Comparison of ENCODE assay signal across 21 cellular contexts in the genomic region with DNA sequence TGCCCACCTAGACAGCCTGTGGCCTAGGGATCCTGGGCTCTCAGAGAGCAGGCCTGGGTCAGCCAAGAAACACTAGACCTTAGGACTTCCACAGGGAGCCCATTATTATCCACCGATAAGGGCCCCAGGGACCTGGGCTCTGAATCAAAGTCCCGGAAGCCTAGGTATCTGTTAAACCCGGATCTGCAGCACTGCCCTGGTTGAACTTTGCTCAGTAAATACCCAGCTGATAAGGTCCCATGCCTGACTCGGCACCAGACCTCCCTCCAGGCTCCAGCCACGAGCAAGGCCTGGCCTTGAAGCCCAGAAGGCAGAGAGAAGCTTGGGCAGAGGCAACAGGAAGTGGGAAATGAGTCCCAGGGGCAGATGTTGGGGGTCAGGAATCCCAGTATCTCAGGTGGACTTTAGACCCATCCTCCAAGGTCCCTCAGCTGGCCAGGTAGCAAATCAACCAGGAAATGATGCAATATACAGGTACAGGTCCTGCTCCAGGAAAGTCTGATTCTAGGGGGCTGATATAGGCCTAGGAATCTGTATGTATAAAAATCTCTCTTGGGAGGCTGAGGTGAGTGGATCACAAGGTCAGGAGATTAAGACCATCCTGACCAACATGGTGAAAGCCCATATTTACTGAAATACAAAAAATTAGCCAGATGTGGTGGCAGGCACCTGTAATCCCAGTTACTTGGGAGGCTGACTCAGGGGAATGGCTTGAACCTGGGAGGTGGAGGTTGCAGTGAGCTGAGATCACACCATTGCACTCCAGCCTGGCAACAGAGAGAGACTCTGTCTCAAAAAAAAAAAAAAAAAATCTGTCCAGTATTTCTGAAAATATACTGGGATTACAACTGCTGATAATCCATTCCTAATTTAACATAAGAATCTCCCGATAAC. TPM values are rescaled to one million over a fixed set of nuclear protein-coding genes. Genes with fewer than 3 reads are reported as not detected.
DNase-seq lines count a peak whose midpoint lies in the region; ATAC-seq lines count a peak whose summit lies in the region.
"Had no signal": no experiment of that assay in that cellular context is flagged by ENCODE, and none has a peak within 500 bp of the region (broad histone marks: within the 10 kb centered on the region; RNA-seq: fewer than 3 reads in every experiment).

No MANE protein-coding gene starts in this region.

- H3K9me3 Mint-ChIP-seq in activated T-helper 1 cell treated with anti-CD3 and anti-CD28 coated beads, Interleukin-12 subunit alpha, Interleukin-12 subunit beta, Interleukin-2, Interleukin-4 antibody, amounts not matched to agents 30 ng/mL and 10 ng/mL and 1 ng/mL, durations not matched to agents 14 hours and 24 hours and 36 hours: no peaks in the 10 kb centered on the region
- no peaks in the 10 kb centered on the region for H3K9me3 Mint-ChIP-seq in naive thymus-derived CD4-positive, alpha-beta T cell
- H3K9me3 Mint-ChIP-seq: CD4-positive, alpha-beta memory T cell; T-helper 2 cell treated with Interferon-gamma antibody and Interleukin-4, amounts not matched to agents 5 μg/mL and 100 μg/mL, for 36 hours had no signal

- H3K27me3 Mint-ChIP-seq in activated T-helper 1 cell treated with anti-CD3 and anti-CD28 coated beads, Interleukin-12 subunit alpha, Interleukin-12 subunit beta, Interleukin-2, Interleukin-4 antibody, amounts not matched to agents 30 ng/mL and 10 ng/mL and 1 ng/mL, durations not matched to agents 14 hours and 24 hours and 36 hours (ENCODE audit: insufficient read depth): no peaks in the 10 kb centered on the region
- H3K27me3 Mint-ChIP-seq in naive thymus-derived CD4-positive, alpha-beta T cell: no peaks in the 10 kb centered on the region
- H3K27me3 Mint-ChIP-seq: CD4-positive, alpha-beta memory T cell had no signal

- H3K9me3 ChIP-seq in BLaER1 treated with 17β-estradiol and CSF1 and Interleukin-3, amounts not matched to agents 10 nM and 100 nM (replicated peaks in 1 of 11): no peaks in the 10 kb centered on the region
- H3K9me3 ChIP-seq in mucosa of rectum (ENCODE audit: control insufficient read depth in 2 of 2, low read length in 2 of 2): no peaks in the 10 kb centered on the region
- H3K9me3 ChIP-seq in naive thymus-derived CD4-positive, alpha-beta T cell (ENCODE audit: control insufficient read depth in 2 of 3, low read length in 3 of 3): no peaks in the 10 kb centered on the region

- peaks cover 39% of the 10 kb centered on the region for H3K36me3 Mint-ChIP-seq in activated T-helper 1 cell treated with anti-CD3 and anti-CD28 coated beads, Interleukin-12 subunit alpha, Interleukin-12 subunit beta, Interleukin-2, Interleukin-4 antibody, amounts not matched to agents 30 ng/mL and 10 ng/mL and 1 ng/mL, durations not matched to agents 14 hours and 24 hours and 36 hours (ENCODE audit: low read depth)
- peaks cover 0 to 16% (median 0%) of the 10 kb centered on the region in 5 donors for H3K36me3 Mint-ChIP-seq in naive thymus-derived CD4-positive, alpha-beta T cell
- H3K36me3 Mint-ChIP-seq: CD4-positive, alpha-beta memory T cell had no signal

- peak overlapping the region; percentile 32 for H3K27ac Mint-ChIP-seq in activated T-helper 1 cell treated with anti-CD3 and anti-CD28 coated beads, Interleukin-12 subunit alpha, Interleukin-12 subunit beta, Interleukin-2, Interleukin-4 antibody, amounts not matched to agents 30 ng/mL and 10 ng/mL and 1 ng/mL, durations not matched to agents 14 hours and 24 hours and 36 hours
- H3K27ac Mint-ChIP-seq in naive thymus-derived CD4-positive, alpha-beta T cell: no peak overlapping the region
- H3K27ac Mint-ChIP-seq: T-helper 2 cell treated with Interferon-gamma antibody and Interleukin-4, amounts not matched to agents 5 μg/mL and 100 μg/mL, for 36 hours had no signal

- H3K4me2 ChIP-seq in BLaER1 treated with 17β-estradiol and CSF1 and Interleukin-3, amounts not matched to agents 10 nM and 100 nM: peak overlapping the region in 7 of 11 experiments; percentile 5 to 45 (median 28); a peak in 10 of 22 replicates

- no peak for ATAC-seq in naive thymus-derived CD4-positive, alpha-beta T cell

- H3K27me3 ChIP-seq in BLaER1 treated with 17β-estradiol and CSF1 and Interleukin-3, amounts not matched to agents 10 nM and 100 nM: no peaks in the 10 kb centered on the region
- H3K27me3 ChIP-seq in mucosa of rectum (ENCODE audit: control insufficient read depth in 2 of 2, insufficient read depth in 2 of 2, low read length in 2 of 2): no peaks in the 10 kb centered on the region
- H3K27me3 ChIP-seq in naive thymus-derived CD4-positive, alpha-beta T cell (ENCODE audit: control insufficient read depth in 2 of 2, insufficient read depth in 2 of 2, low read length in 2 of 2): no peaks in the 10 kb centered on the region

- peaks cover under 1 to 71% (median 39%) of the 10 kb centered on the region in 10 experiments; a peak in 17 of 20 replicates for H3K4me1 ChIP-seq in BLaER1 treated with 17β-estradiol and CSF1 and Interleukin-3, amounts not matched to agents 10 nM and 100 nM
- peaks cover 19 to 33% of the 10 kb centered on the region in 2 donors for H3K4me1 ChIP-seq in mucosa of rectum (ENCODE audit: control insufficient read depth in 2 of 2, insufficient read depth in 2 of 2, low read length in 2 of 2)
- H3K4me1 ChIP-seq in naive thymus-derived CD4-positive, alpha-beta T cell (ENCODE audit: control insufficient read depth in 2 of 2, insufficient read depth in 2 of 2, low read length in 2 of 2): no peaks in the 10 kb centered on the region

- POLR2A ChIA-PET in naive thymus-derived CD4-positive, alpha-beta T cell (lab: Charles Lee): no interaction called here

- H3K9ac ChIP-seq in BLaER1 treated with 17β-estradiol and CSF1 and Interleukin-3, amounts not matched to agents 10 nM and 100 nM: 0 out of 22 replicates have a peak overlapping the region, but pooled peaks of 1 of the 11 experiments have one; percentile 11
- peak overlapping the region in 1 of 2 donors; percentile 23 for H3K9ac ChIP-seq in mucosa of rectum (ENCODE audit: low read depth in 1 of 2, low read length in 2 of 2)
- H3K9ac ChIP-seq: GM23248 had no signal

- intact Hi-C loops in activated T-helper 1 cell treated with anti-CD3 and anti-CD28 coated beads, Interleukin-12 subunit alpha, Interleukin-12 subunit beta, Interleukin-2, Interleukin-4 antibody, amounts not matched to agents 30 ng/mL and 10 ng/mL and 1 ng/mL, durations not matched to agents 14 hours and 24 hours and 36 hours (cut with micrococcal nuclease): no loop called here
- intact Hi-C loops in naive thymus-derived CD4-positive, alpha-beta T cell (cut with micrococcal nuclease): no loop called here

- H3K27ac ChIP-seq in BLaER1 treated with 17β-estradiol and CSF1 and Interleukin-3, amounts not matched to agents 10 nM and 100 nM: peak overlapping the region in 5 of 11 experiments; percentile 25 to 57 (median 46); a peak in 6 of 22 replicates
- peak overlapping the region; percentile 83 to 90 for H3K27ac ChIP-seq in mucosa of rectum (ENCODE audit: low read depth in 2 of 2, low read length in 2 of 2)
- H3K27ac ChIP-seq in naive thymus-derived CD4-positive, alpha-beta T cell (ENCODE audit: low read depth, low read length): no peak overlapping the region
- H3K27ac ChIP-seq: GM23248 had no signal

- CTCF ChIA-PET in naive thymus-derived CD4-positive, alpha-beta T cell (lab: Charles Lee): no interaction called here

- H3K4me3 ChIP-seq in BLaER1 treated with 17β-estradiol and CSF1 and Interleukin-3, amounts not matched to agents 10 nM and 100 nM: no peak overlapping the region
- H3K4me3 ChIP-seq in mucosa of rectum (ENCODE audit: low read length in 2 of 2): peak overlapping the region in 1 of 2 donors; percentile 17
- H3K4me3 ChIP-seq in naive thymus-derived CD4-positive, alpha-beta T cell (ENCODE audit: low read length): no peak overlapping the region
- H3K4me3 ChIP-seq: GM23248 had no signal

- H3K36me3 ChIP-seq in BLaER1 treated with 17β-estradiol and CSF1 and Interleukin-3, amounts not matched to agents 10 nM and 100 nM: peaks cover 0 to 100% (median 85%) of the 10 kb centered on the region in 11 experiments; a peak in 16 of 22 replicates
- H3K36me3 ChIP-seq in mucosa of rectum (ENCODE audit: control insufficient read depth in 2 of 2, insufficient read depth in 2 of 2, low read length in 2 of 2): no peaks in the 10 kb centered on the region
- H3K36me3 ChIP-seq in naive thymus-derived CD4-positive, alpha-beta T cell (ENCODE audit: control insufficient read depth in 2 of 3, insufficient read depth in 3 of 3, low read length in 3 of 3): no peaks in the 10 kb centered on the region

- H3K4me3 Mint-ChIP-seq in activated T-helper 1 cell treated with anti-CD3 and anti-CD28 coated beads, Interleukin-12 subunit alpha, Interleukin-12 subunit beta, Interleukin-2, Interleukin-4 antibody, amounts not matched to agents 30 ng/mL and 10 ng/mL and 1 ng/mL, durations not matched to agents 14 hours and 24 hours and 36 hours: no peak overlapping the region
- no peak overlapping the region for H3K4me3 Mint-ChIP-seq in naive thymus-derived CD4-positive, alpha-beta T cell
- H3K4me3 Mint-ChIP-seq: CD4-positive, alpha-beta memory T cell; T-helper 2 cell treated with Interferon-gamma antibody and Interleukin-4, amounts not matched to agents 5 μg/mL and 100 μg/mL, for 36 hours had no signal

- DNase-seq in HuH-7.5 (ENCODE audit: low spot score) (peak; percentile 77), NCI-H1436 treated with DMSO at 0.1 percent for 48 hours (lab: John Stamatoyannopoulos, UW) (no peak)
- no peak for DNase-seq in activated T-helper 1 cell treated with anti-CD3 and anti-CD28 coated beads, Interleukin-12 subunit alpha, Interleukin-12 subunit beta, Interleukin-2, Interleukin-4 antibody, amounts not matched to agents 30 ng/mL and 10 ng/mL and 1 ng/mL, durations not matched to agents 14 hours and 24 hours and 36 hours (ENCODE audit: low spot score)
- DNase-seq in stimulated activated CD4-positive, alpha-beta T cell treated with anti-CD3 and anti-CD28 coated beads, Interleukin-4, amount 100 ng/mL, for 4 hours: no peak
- DNase-seq in activated naive CD4-positive, alpha-beta T cell treated with Interleukin-2 at 50 U/mL for 16 hours: no peak
- no peak for DNase-seq in naive thymus-derived CD4-positive, alpha-beta T cell
- DNase-seq: activated gamma-delta T cell; CD4-positive, alpha-beta memory T cell; GM23248; Kasumi-1; kidney; NCI-H1092 treated with DMSO at 0.1 percent for 48 hours; OCI-M1; stimulated activated CD4-positive, alpha-beta T cell treated with anti-CD3 and anti-CD28 coated beads, Interleukin-12 subunit alpha, Interleukin-12 subunit beta, amount 100 ng/mL, for 4 hours had no signal

- H3K4me1 Mint-ChIP-seq in activated T-helper 1 cell treated with anti-CD3 and anti-CD28 coated beads, Interleukin-12 subunit alpha, Interleukin-12 subunit beta, Interleukin-2, Interleukin-4 antibody, amounts not matched to agents 30 ng/mL and 10 ng/mL and 1 ng/mL, durations not matched to agents 14 hours and 24 hours and 36 hours (ENCODE audit: low read depth): peaks cover 29% of the 10 kb centered on the region
- peaks cover 0 to 3% (median 0%) of the 10 kb centered on the region in 7 donors for H3K4me1 Mint-ChIP-seq in naive thymus-derived CD4-positive, alpha-beta T cell
- H3K4me1 Mint-ChIP-seq: CD4-positive, alpha-beta memory T cell had no signal

- peaks cover 0 to 42% (median 0%) of the 10 kb centered on the region in 11 experiments; a peak in 5 of 22 replicates for H4K20me1 ChIP-seq in BLaER1 treated with 17β-estradiol and CSF1 and Interleukin-3, amounts not matched to agents 10 nM and 100 nM

RNA-seq across cellular contexts. Expression of gene POU2AF1, which starts 18.7 kb away (rescaled TPM):
- 80.7 and 81.0 TPM in 2 replicates for total RNA-seq in activated T-helper 1 cell treated with anti-CD3 and anti-CD28 coated beads, Interleukin-12 subunit alpha, Interleukin-12 subunit beta, Interleukin-2, Interleukin-4 antibody, amounts not matched to agents 30 ng/mL and 10 ng/mL and 1 ng/mL, durations not matched to agents 14 hours and 24 hours and 36 hours
- 10 to 100 TPM in 1 of 5 experiments, 1 to 10 TPM in 3, under 1 TPM in 1; 0.57 to 11.3 (median 4.9) TPM for total RNA-seq in naive thymus-derived CD4-positive, alpha-beta T cell
- under 1 TPM; 0.45 to 0.53 TPM for polyA plus RNA-seq in naive thymus-derived CD4-positive, alpha-beta T cell
- total RNA-seq: dermis microvascular lymphatic vessel endothelial cell, epithelial cell of proximal tubule, frontal cortex, SK-MEL-5 had no signal
